In genomic region chr16:4624015-4624826, GRCh38 we compare ENCODE assay signal across 8 cellular contexts. TPM values are rescaled to one million over a fixed set of nuclear protein-coding genes. Genes with fewer than 3 reads are reported as not detected.
DNase-seq lines count a peak whose midpoint lies in the region; ATAC-seq and TF ChIP-seq lines count a peak whose summit lies in the region.

TSS of gene MGRN1 (plus strand) at chr16:4624826. CDS start at chr16:4624961, 135 bp downstream.

- H3K4me3 ChIP-seq in GM12864 (ENCODE audit: low read depth, low read length) (peak within 1 kb of the TSS; percentile 81), ovary (peak within 1 kb of the TSS; percentile 67), thymus (ENCODE audit: low read length) (peak within 1 kb of the TSS; percentile 98)

- peak within 1 kb of the TSS; percentile 99 for H3K27ac Mint-ChIP-seq in activated naive CD8-positive, alpha-beta T cell treated with anti-CD3 and anti-CD28 coated beads, Interleukin-2, amount 10 ng/mL, durations not matched to agents 7 days and 5 days

- H3K27me3 Mint-ChIP-seq in activated naive CD8-positive, alpha-beta T cell treated with anti-CD3 and anti-CD28 coated beads, Interleukin-2, amount 10 ng/mL, durations not matched to agents 7 days and 5 days = no peaks in the 10 kb centered on the region

- H3K36me3 Mint-ChIP-seq in activated naive CD8-positive, alpha-beta T cell treated with anti-CD3 and anti-CD28 coated beads, Interleukin-2, amount 10 ng/mL, durations not matched to agents 7 days and 5 days = peaks cover 14% of the 10 kb centered on the region

- intact Hi-C loops in Right ventricle myocardium inferior (cut with DNase I) (loop anchor here (2.0 to 10.0 kb wide), 2 partner anchors 53 to 331 kb away; partner anchors contain the start of gene SEC14L5), ovary (cut with DNase I) (no loop called here)

- no peaks in the 10 kb centered on the region for H3K27me3 ChIP-seq in ovary
- H3K27me3 ChIP-seq in thymus (ENCODE audit: control insufficient read depth, insufficient read depth) = no peaks in the 10 kb centered on the region

- TF ChIP-seq POLR2A in ovary (IDR thresholded peaks at IDR 0.05) = no peak

- H3K4me1 Mint-ChIP-seq in activated naive CD8-positive, alpha-beta T cell treated with anti-CD3 and anti-CD28 coated beads, Interleukin-2, amount 10 ng/mL, durations not matched to agents 7 days and 5 days = peaks cover 30% of the 10 kb centered on the region

- peak within 1 kb of the TSS; percentile 72 to 89 for H3K27ac ChIP-seq in ovary
- peak within 1 kb of the TSS; percentile 92 for H3K27ac ChIP-seq in thymus (ENCODE audit: low read depth)

- ATAC-seq in HG02678 (IDR thresholded peaks at IDR 0.05; ENCODE audit: unreplicated experiment) (peak; percentile 79), Right ventricle myocardium inferior (peak; percentile 99)
- peak; percentile 85 for ATAC-seq in activated naive CD8-positive, alpha-beta T cell treated with anti-CD3 and anti-CD28 coated beads, Interleukin-2, amount 10 ng/mL, durations not matched to agents 7 days and 5 days (ENCODE audit: low read depth)

- no peak for TF ChIP-seq EP300 in ovary (IDR thresholded peaks at IDR 0.05)

- DNase-seq in GM12864 (ENCODE audit: low read depth) = peak; percentile 94
- DNase-seq in NCI-H1105 treated with DMSO at 0.1 percent for 48 hours (lab: John Stamatoyannopoulos, UW) = peak; percentile 85
- peak; percentile 82 to 88 for DNase-seq in SW 1271 (lab: John Stamatoyannopoulos, UW)
- peak; percentile 94 for DNase-seq in activated naive CD8-positive, alpha-beta T cell treated with anti-CD3 and anti-CD28 coated beads, Interleukin-2, amount 10 ng/mL, durations not matched to agents 7 days and 5 days
- peak; percentile 95 for DNase-seq in Right ventricle myocardium inferior (ENCODE audit: missing footprints)
- DNase-seq in ovary = peak; percentile 93 to 95 (median 95)

- 5 to 7% (median 6%) methylated on average over 36 to 42 of the region's 42 CpGs for WGBS in ovary, 3 donors
- 13% methylated on average over 42 of the region's 42 CpGs for WGBS in thymus

- H3K9me3 Mint-ChIP-seq in activated naive CD8-positive, alpha-beta T cell treated with anti-CD3 and anti-CD28 coated beads, Interleukin-2, amount 10 ng/mL, durations not matched to agents 7 days and 5 days = no peaks in the 10 kb centered on the region

- TF ChIP-seq CTCF in GM12864 (IDR thresholded peaks at IDR 0.05; ENCODE audit: low read depth, low read length, missing control alignments) = peak; percentile 96
- TF ChIP-seq CTCF in ovary (IDR thresholded peaks at IDR 0.05) = peak; percentile 83 to 88 (median 83)

- POLR2A ChIA-PET in activated naive CD8-positive, alpha-beta T cell treated with anti-CD3 and anti-CD28 coated beads, Interleukin-2, amount 10 ng/mL, durations not matched to agents 7 days and 5 days (lab: Charles Lee) = interaction anchor here (0.6 to 2.2 kb wide), 11 partner anchors 9 to 761 kb away, joined by 3 to 12 read pairs (median 3); partner anchors contain the start of gene UBALD1

- H3K36me3 ChIP-seq in ovary (no peaks in the 10 kb centered on the region), thymus (ENCODE audit: control insufficient read depth, insufficient read depth) (peaks cover 9% of the 10 kb centered on the region)

- H3K9me3 ChIP-seq in ovary (no peaks in the 10 kb centered on the region), thymus (ENCODE audit: control insufficient read depth) (no peaks in the 10 kb centered on the region)

- peak within 1 kb of the TSS; percentile 96 for H3K4me3 Mint-ChIP-seq in activated naive CD8-positive, alpha-beta T cell treated with anti-CD3 and anti-CD28 coated beads, Interleukin-2, amount 10 ng/mL, durations not matched to agents 7 days and 5 days

- H3K4me1 ChIP-seq in ovary (ENCODE audit: insufficient read depth) = peaks cover 13% of the 10 kb centered on the region
- H3K4me1 ChIP-seq in thymus (ENCODE audit: control insufficient read depth, insufficient read depth, low read length) = peaks cover 14% of the 10 kb centered on the region

RNA-seq across cellular contexts. Expression of gene MGRN1, which starts in this region (rescaled TPM):
- 10 to 100 TPM; 84.4 to 91.7 TPM for total RNA-seq in activated naive CD8-positive, alpha-beta T cell treated with anti-CD3 and anti-CD28 coated beads, Interleukin-2, amount 10 ng/mL, durations not matched to agents 7 days and 5 days
- 32.2 TPM for total RNA-seq in Right ventricle myocardium inferior
- 10 to 100 TPM; 23.2 to 94.2 (median 64.6) TPM for total RNA-seq in ovary
- polyA plus RNA-seq in ovary = 10 to 100 TPM; 21.5 to 27.9 TPM
- polyA plus RNA-seq in thymus = 16.0 TPM

Comparison
In these comparisons a context has a peak if more than half of its experiments do, and no peak if none do; other contexts are left out.
1. Peak in every context shown above with its lines: DNase-seq, ATAC-seq, H3K4me3 ChIP-seq and H3K27ac ChIP-seq.